ENCODE assay signal across 21 cellular contexts in genomic region chr11:45322111-45322705, GRCh38. TPM values are rescaled to one million over a fixed set of nuclear protein-coding genes. Genes with fewer than 3 reads are reported as not detected.
"Had no signal": no experiment of that assay in that cellular context is flagged by ENCODE, and none has a peak within 500 bp of the region (broad histone marks: within the 10 kb centered on the region; RNA-seq: fewer than 3 reads in every experiment).

No MANE protein-coding gene starts in this region.

- H3K27ac ChIP-seq: RWPE1, SJCRH30 had no signal

- H3K9me3 ChIP-seq: SJCRH30 had no signal

- H3K4me1 ChIP-seq: SJCRH30 had no signal

- DNase-seq: IMR-90, Karpas-422, KG1, MG63, NCI-H1092 treated with DMSO at 0.1 percent for 48 hours, NCI-H1436, NCI-H187, NCI-H2029, NCI-H2081 treated with DMSO at 0.1 percent for 48 hours, NCI-H2171, NCI-H226, NCI-H446, NCI-H510A, NCI-H524 treated with DMSO at 0.1 percent for 48 hours, NCI-H69, NCI-H774, PC-3, SHP77 treated with DMSO at 0.1 percent for 48 hours, SJCRH30 had no signal

- H3K36me3 ChIP-seq: MG63, SJCRH30 had no signal

- H3K4me3 ChIP-seq: MG63, SJCRH30 had no signal

RNA-seq across cellular contexts. Expression of gene SYT13, which starts 36.1 kb away (rescaled TPM):
- total RNA-seq: IMR-90, OCI-LY7, PC-3, SJCRH30 had no signal
- polyA plus RNA-seq: IMR-90 had no signal
